ENCODE assay signal across 34 cellular contexts in the genomic region with DNA sequence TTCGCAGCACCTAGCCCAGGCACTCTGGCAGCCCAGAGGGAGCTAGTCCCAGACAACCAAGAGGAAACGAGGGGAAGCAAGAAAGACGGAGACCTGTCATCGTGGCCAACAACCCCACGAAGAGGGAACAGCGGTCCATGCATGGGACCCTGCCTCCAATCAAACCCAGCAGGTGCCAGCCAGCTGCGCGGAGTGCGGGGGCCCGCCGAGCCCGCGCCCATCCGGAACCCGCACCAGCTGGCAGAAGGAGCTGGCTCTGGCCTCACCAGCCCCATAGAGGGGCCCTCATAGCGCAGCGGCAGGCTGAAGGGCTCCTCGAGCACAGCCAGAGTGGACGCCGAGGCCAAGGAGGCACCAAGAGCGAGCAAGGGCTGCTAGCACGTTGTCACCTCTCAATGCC.
"Had no signal": no experiment of that assay in that cellular context is flagged by ENCODE, and none has a peak within 500 bp of the region (broad histone marks: within the 10 kb centered on the region; RNA-seq: fewer than 3 reads in every experiment).

No MANE protein-coding gene starts in this region.

- H3K36me3 ChIP-seq: MG63 had no signal

- H3K9me3 ChIP-seq: MG63 had no signal

- H3K4me3 ChIP-seq: MG63 had no signal

- DNase-seq: Karpas-422, Kasumi-1, MG63, MM.1S, MV-4-11, NCI-H1048, NCI-H1092, NCI-H1092 treated with DMSO at 0.1 percent for 48 hours, NCI-H1105, NCI-H1105 treated with DMSO at 0.1 percent for 48 hours, NCI-H1417, NCI-H1417 treated with DMSO at 0.1 percent for 48 hours, NCI-H1436, NCI-H1436 treated with DMSO at 0.1 percent for 48 hours, NCI-H146, NCI-H1694, NCI-H187, NCI-H187 treated with DMSO at 0.1 percent for 48 hours, NCI-H1930, NCI-H2029, NCI-H2029 treated with DMSO at 0.1 percent for 48 hours, NCI-H2081, NCI-H2081 treated with DMSO at 0.1 percent for 48 hours, NCI-H2107, NCI-H2171, NCI-H2171 treated with DMSO at 0.1 percent for 48 hours, NCI-H2227 treated with DMSO at 0.1 percent for 48 hours, NCI-H226, NCI-H345, NCI-H446, NCI-H446 treated with DMSO at 0.1 percent for 48 hours, NCI-H510A, NCI-H510A treated with DMSO at 0.1 percent for 48 hours had no signal

- H3K27ac ChIP-seq: KMS-11 had no signal

- H3K27me3 ChIP-seq: MG63 had no signal
